In the genomic region with DNA sequence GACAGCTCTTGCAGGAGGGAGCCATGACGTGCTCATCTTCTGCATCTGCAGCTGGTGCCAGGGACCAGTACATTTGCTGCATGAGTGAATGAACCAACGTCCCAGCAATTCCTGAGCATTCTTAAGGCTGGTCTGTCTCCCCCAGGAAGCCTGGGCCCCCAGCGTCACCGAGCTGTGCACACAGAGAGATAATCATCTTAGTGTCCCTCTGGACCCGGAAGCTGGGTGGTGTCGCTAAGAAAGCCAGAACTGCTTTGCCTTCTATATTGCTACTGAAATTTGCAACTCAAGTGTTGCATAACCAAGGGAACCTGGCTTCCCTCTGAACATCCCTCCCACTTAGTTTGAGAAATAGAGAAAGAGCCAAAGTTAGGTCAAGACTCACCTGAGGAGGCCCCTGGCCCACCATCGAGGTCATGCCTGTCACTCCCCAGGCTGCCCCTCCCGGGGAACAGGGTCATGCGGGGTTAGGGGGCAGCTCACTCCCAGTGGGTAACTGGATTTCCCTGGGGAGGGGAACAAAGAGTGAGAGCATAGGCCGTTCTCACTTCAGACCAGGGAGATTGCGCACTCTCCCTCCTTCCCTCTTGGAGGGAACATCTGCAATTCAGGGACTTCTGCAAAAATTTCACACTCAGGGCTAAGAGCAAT, we compare ENCODE assay signal across 8 cellular contexts.
A peak's percentile ranks its signal among the peaks of the same experiment; 100 is the strongest.
DNase-seq lines count a peak whose midpoint lies in the region; ATAC-seq and TF ChIP-seq lines count a peak whose summit lies in the region.

No MANE protein-coding gene starts in this region.

- H3K27ac ChIP-seq in lower lobe of right lung: peak overlapping the region; percentile 86
- H3K27ac ChIP-seq in uterus: peak overlapping the region; percentile 81 to 82

- H3K4me3 ChIP-seq in lower lobe of right lung (peak overlapping the region; percentile 30), uterus (no peak overlapping the region)

- H3K9me3 ChIP-seq in lower lobe of right lung: peaks cover 15% of the 10 kb centered on the region
- peaks cover 0 to 5% of the 10 kb centered on the region in 2 donors for H3K9me3 ChIP-seq in uterus

- TF ChIP-seq POLR2A in uterus (IDR thresholded peaks at IDR 0.05): no peak

- no peaks in the 10 kb centered on the region for H3K36me3 ChIP-seq in lower lobe of right lung
- H3K36me3 ChIP-seq in uterus: no peaks in the 10 kb centered on the region

- DNase-seq in activated CD4-positive, alpha-beta T cell treated with anti-CD3 and anti-CD28 coated beads, Interleukin-2, amount 10 ng/mL, durations not matched to agents 7 days and 5 days: no peak
- no peak for DNase-seq in activated CD4-positive, alpha-beta T cell treated with anti-CD3 and anti-CD28 coated beads, Interleukin-2, amount 50 U/mL, for 1 hour
- DNase-seq in activated naive CD8-positive, alpha-beta T cell treated with anti-CD3 and anti-CD28 coated beads, Interleukin-2, amount 50 U/mL, for 24 hours: no peak
- DNase-seq in lower lobe of right lung: peak; percentile 71
- DNase-seq in uterus: peak; percentile 58 to 59
- no peak for DNase-seq in stimulated activated CD4-positive, alpha-beta T cell treated with anti-CD3 and anti-CD28 coated beads, Interleukin-4, amount 100 ng/mL, for 24 hours
- no peak for DNase-seq in globus pallidus (ENCODE audit: low spot score)

- H3K4me3 Mint-ChIP-seq in activated CD4-positive, alpha-beta T cell treated with anti-CD3 and anti-CD28 coated beads, Interleukin-2, amount 10 ng/mL, durations not matched to agents 7 days and 5 days: no peak overlapping the region
- H3K4me3 Mint-ChIP-seq in activated naive CD8-positive, alpha-beta T cell treated with anti-CD3 and anti-CD28 coated beads, Interleukin-2, amount 50 U/mL, for 24 hours: peak overlapping the region; percentile 32

- no peak for TF ChIP-seq CTCF in lower lobe of right lung (IDR thresholded peaks at IDR 0.05)
- no peak for TF ChIP-seq CTCF in uterus (IDR thresholded peaks at IDR 0.05)

- H3K4me1 ChIP-seq in lower lobe of right lung: peaks cover 53% of the 10 kb centered on the region
- H3K4me1 ChIP-seq in uterus: peaks cover 12 to 21% of the 10 kb centered on the region in 2 donors

- no peaks in the 10 kb centered on the region for H3K27me3 Mint-ChIP-seq in activated CD4-positive, alpha-beta T cell treated with anti-CD3 and anti-CD28 coated beads, Interleukin-2, amount 10 ng/mL, durations not matched to agents 7 days and 5 days
- H3K27me3 Mint-ChIP-seq in activated naive CD8-positive, alpha-beta T cell treated with anti-CD3 and anti-CD28 coated beads, Interleukin-2, amount 50 U/mL, for 24 hours: no peaks in the 10 kb centered on the region

- CTCF ChIA-PET in activated CD4-positive, alpha-beta T cell treated with anti-CD3 and anti-CD28 coated beads, Interleukin-2, amount 10 ng/mL, durations not matched to agents 7 days and 5 days (lab: Charles Lee): interaction anchor here (1.0 kb wide), 1 partner anchor 63 kb away, joined by 3 read pairs; no protein-coding TSS in a partner anchor

- POLR2A ChIA-PET in activated CD4-positive, alpha-beta T cell treated with anti-CD3 and anti-CD28 coated beads, Interleukin-2, amount 10 ng/mL, durations not matched to agents 7 days and 5 days (lab: Charles Lee): interaction anchor here (0.6 kb wide), 1 partner anchor 192 kb away, joined by 3 read pairs; no protein-coding TSS in a partner anchor

- intact Hi-C loops in lower lobe of right lung (cut with DNase I) (no loop called here), uterus (cut with DNase I; ENCODE audit: low total_unique reads) (no loop called here)

- H3K9me3 Mint-ChIP-seq in activated CD4-positive, alpha-beta T cell treated with anti-CD3 and anti-CD28 coated beads, Interleukin-2, amount 10 ng/mL, durations not matched to agents 7 days and 5 days: peaks cover 11% of the 10 kb centered on the region
- H3K9me3 Mint-ChIP-seq in activated naive CD8-positive, alpha-beta T cell treated with anti-CD3 and anti-CD28 coated beads, Interleukin-2, amount 50 U/mL, for 24 hours: peaks cover 14% of the 10 kb centered on the region

- H3K4me1 Mint-ChIP-seq in activated CD4-positive, alpha-beta T cell treated with anti-CD3 and anti-CD28 coated beads, Interleukin-2, amount 10 ng/mL, durations not matched to agents 7 days and 5 days: peaks cover 23% of the 10 kb centered on the region
- H3K4me1 Mint-ChIP-seq in activated naive CD8-positive, alpha-beta T cell treated with anti-CD3 and anti-CD28 coated beads, Interleukin-2, amount 50 U/mL, for 24 hours: peaks cover 27% of the 10 kb centered on the region

- ATAC-seq in HG03342 (IDR thresholded peaks at IDR 0.05; ENCODE audit: unreplicated experiment) (peak; percentile 44), lower lobe of right lung (peak; percentile 79 to 83)
- peak; percentile 6 for ATAC-seq in activated naive CD8-positive, alpha-beta T cell treated with anti-CD3 and anti-CD28 coated beads, Interleukin-2, amount 50 U/mL, for 24 hours

- peak overlapping the region; percentile 88 for H3K27ac Mint-ChIP-seq in activated CD4-positive, alpha-beta T cell treated with anti-CD3 and anti-CD28 coated beads, Interleukin-2, amount 10 ng/mL, durations not matched to agents 7 days and 5 days
- H3K27ac Mint-ChIP-seq in activated naive CD8-positive, alpha-beta T cell treated with anti-CD3 and anti-CD28 coated beads, Interleukin-2, amount 50 U/mL, for 24 hours: peak overlapping the region; percentile 87

- H3K36me3 Mint-ChIP-seq in activated CD4-positive, alpha-beta T cell treated with anti-CD3 and anti-CD28 coated beads, Interleukin-2, amount 10 ng/mL, durations not matched to agents 7 days and 5 days (ENCODE audit: low read depth): peaks cover 2% of the 10 kb centered on the region
- H3K36me3 Mint-ChIP-seq in activated naive CD8-positive, alpha-beta T cell treated with anti-CD3 and anti-CD28 coated beads, Interleukin-2, amount 50 U/mL, for 24 hours (ENCODE audit: low read depth): peaks cover 3% of the 10 kb centered on the region

- no peaks in the 10 kb centered on the region for H3K27me3 ChIP-seq in lower lobe of right lung (ENCODE audit: low read depth)
- no peaks in the 10 kb centered on the region for H3K27me3 ChIP-seq in uterus

Comparison
In these comparisons a context has a peak if more than half of its experiments do, and no peak if none do; other contexts are left out.
1. DNase-seq: peak in lower lobe of right lung (single experiment) and uterus (2 of 2); none in activated CD4-positive, alpha-beta T cell treated with anti-CD3 and anti-CD28 coated beads, Interleukin-2, amount 10 ng/mL, durations not matched to agents 7 days and 5 days (single experiment), activated CD4-positive, alpha-beta T cell treated with anti-CD3 and anti-CD28 coated beads, Interleukin-2, amount 50 U/mL, for 1 hour (single experiment), activated naive CD8-positive, alpha-beta T cell treated with anti-CD3 and anti-CD28 coated beads, Interleukin-2, amount 50 U/mL, for 24 hours (single experiment), stimulated activated CD4-positive, alpha-beta T cell treated with anti-CD3 and anti-CD28 coated beads, Interleukin-4, amount 100 ng/mL, for 24 hours (single experiment) and globus pallidus (single experiment).
2. ATAC-seq: peak in every context shown above with its lines; median percentile 81 in lower lobe of right lung; 44 in HG03342; 6 in activated naive CD8-positive, alpha-beta T cell treated with anti-CD3 and anti-CD28 coated beads, Interleukin-2, amount 50 U/mL, for 24 hours.